ENCODE assay signal across 8 cellular contexts in genomic region chr9:125240649-125240999, GRCh38. TPM values are rescaled to one million over a fixed set of nuclear protein-coding genes. Genes with fewer than 3 reads are reported as not detected.
A peak's percentile ranks its signal among the peaks of the same experiment; 100 is the strongest.
DNase-seq lines count a peak whose midpoint lies in the region; ATAC-seq, FAIRE-seq and TF ChIP-seq lines count a peak whose summit lies in the region.

No MANE protein-coding gene starts in this region.

- peak overlapping the region; percentile 87 for H3K4me3 ChIP-seq in CD4-positive, CD25-positive, alpha-beta regulatory T cell (ENCODE audit: low read depth, low read length)
- H3K4me3 ChIP-seq in iPS DF 6.9 (ENCODE audit: low read length) (peak overlapping the region; percentile 95), small intestine (ENCODE audit: low read depth in 1 of 2, low read length in 2 of 2) (peak overlapping the region; percentile 70 to 97)

- TF ChIP-seq CTCF in GM20000 (IDR thresholded peaks at IDR 0.05; ENCODE audit: extremely low read depth, missing control alignments), result no peak

- peak overlapping the region; percentile 94 for H3K27ac ChIP-seq in CD4-positive, CD25-positive, alpha-beta regulatory T cell (ENCODE audit: insufficient read depth, low read length, poor library complexity, severe bottlenecking)
- no peak overlapping the region for H3K27ac ChIP-seq in iPS DF 6.9 (ENCODE audit: low read length)
- H3K27ac ChIP-seq in small intestine (ENCODE audit: low read depth in 1 of 2, low read length in 1 of 2), result peak overlapping the region; percentile 72 to 97

- H3K27me3 Mint-ChIP-seq in CD4-positive, CD25-positive, alpha-beta regulatory T cell, result peaks cover 6% of the 10 kb centered on the region
- H3K27me3 Mint-ChIP-seq in activated naive CD8-positive, alpha-beta T cell, result no peaks in the 10 kb centered on the region

- no peaks in the 10 kb centered on the region for H3K9me3 ChIP-seq in CD4-positive, CD25-positive, alpha-beta regulatory T cell (ENCODE audit: control insufficient read depth in 2 of 2, low read length in 2 of 2)
- H3K9me3 ChIP-seq in iPS DF 6.9 (ENCODE audit: control insufficient read depth, insufficient read depth, low read length) (no peaks in the 10 kb centered on the region), small intestine (ENCODE audit: control insufficient read depth, low read depth) (no peaks in the 10 kb centered on the region)

- peak overlapping the region; percentile 93 to 99 (median 96) for H3K4me3 Mint-ChIP-seq in CD4-positive, CD25-positive, alpha-beta regulatory T cell
- H3K4me3 Mint-ChIP-seq in activated naive CD8-positive, alpha-beta T cell, result peak overlapping the region; percentile 98

- peak in 1 of 3 donors; percentile 63 for DNase-seq in CD4-positive, CD25-positive, alpha-beta regulatory T cell
- DNase-seq in GM20000 (ENCODE audit: low spot score), result peak; percentile 7
- DNase-seq in M059J (ENCODE audit: low read depth), result peak; percentile 49
- no peak for DNase-seq in iPS DF 6.9 (ENCODE audit: low read depth, low spot score)
- peak; percentile 61 for DNase-seq in small intestine
- no peak for DNase-seq in GM19240 (ENCODE audit: insufficient read length, low spot score)
- no peak for DNase-seq in SHP77 treated with DMSO at 0.1 percent for 48 hours (lab: John Stamatoyannopoulos, UW)

- peaks cover 39% of the 10 kb centered on the region for H3K36me3 ChIP-seq in CD4-positive, CD25-positive, alpha-beta regulatory T cell (ENCODE audit: control insufficient read depth, insufficient read depth, low read length)
- peaks cover 16% of the 10 kb centered on the region; the same call in 1 of the 2 replicates for H3K36me3 ChIP-seq in iPS DF 6.9 (ENCODE audit: control insufficient read depth, insufficient read depth, low read length)
- peaks cover 11 to 18% of the 10 kb centered on the region in 2 donors for H3K36me3 ChIP-seq in small intestine (ENCODE audit: control insufficient read depth in 2 of 2, insufficient read depth in 2 of 2, low read length in 2 of 2)

- H3K9me3 Mint-ChIP-seq in CD4-positive, CD25-positive, alpha-beta regulatory T cell, result no peaks in the 10 kb centered on the region
- no peaks in the 10 kb centered on the region for H3K9me3 Mint-ChIP-seq in activated naive CD8-positive, alpha-beta T cell (ENCODE audit: low read depth)

- peaks cover 42% of the 10 kb centered on the region for H3K36me3 Mint-ChIP-seq in CD4-positive, CD25-positive, alpha-beta regulatory T cell
- peaks cover 29% of the 10 kb centered on the region for H3K36me3 Mint-ChIP-seq in activated naive CD8-positive, alpha-beta T cell

- H3K27me3 ChIP-seq in CD4-positive, CD25-positive, alpha-beta regulatory T cell (ENCODE audit: control insufficient read depth, insufficient read depth, low read length), result no peaks in the 10 kb centered on the region
- H3K27me3 ChIP-seq in iPS DF 6.9 (ENCODE audit: control insufficient read depth, insufficient read depth, low read length) (no peaks in the 10 kb centered on the region), small intestine (ENCODE audit: control insufficient read depth in 2 of 2, insufficient read depth in 2 of 2, low read length in 2 of 2) (no peaks in the 10 kb centered on the region)

- H3K4me1 ChIP-seq in CD4-positive, CD25-positive, alpha-beta regulatory T cell (ENCODE audit: control insufficient read depth, insufficient read depth, low read length, poor library complexity, severe bottlenecking), result peaks cover 52% of the 10 kb centered on the region
- no peaks in the 10 kb centered on the region for H3K4me1 ChIP-seq in iPS DF 6.9 (ENCODE audit: control insufficient read depth, insufficient read depth, low read length)
- H3K4me1 ChIP-seq in small intestine (ENCODE audit: control insufficient read depth in 2 of 2, insufficient read depth in 1 of 2, low read depth in 1 of 2, low read length in 1 of 2), result peaks cover 5 to 8% of the 10 kb centered on the region in 2 donors

- WGBS in iPS DF 6.9 (ENCODE audit: insufficient coverage, insufficient read length), result no CpG with 5 or more reads among the region's 33 CpGs
- WGBS in small intestine, 3 donors, result 0 to 1% (median 1%) methylated on average over 33 of the region's 33 CpGs

- H3K27ac Mint-ChIP-seq in CD4-positive, CD25-positive, alpha-beta regulatory T cell, result peak overlapping the region; percentile 97 to 100 (median 99)
- H3K27ac Mint-ChIP-seq in activated naive CD8-positive, alpha-beta T cell, result peak overlapping the region; percentile 98

- H3K4me1 Mint-ChIP-seq in CD4-positive, CD25-positive, alpha-beta regulatory T cell, result peaks cover 26 to 62% (median 46%) of the 10 kb centered on the region in 4 donors
- peaks cover 51% of the 10 kb centered on the region for H3K4me1 Mint-ChIP-seq in activated naive CD8-positive, alpha-beta T cell (ENCODE audit: low read depth)

- no peak for ATAC-seq in CD4-positive, CD25-positive, alpha-beta regulatory T cell (ENCODE audit: low read depth in 2 of 2)

- FAIRE-seq in small intestine (lab: Jason Lieb, UNC), result no peak

RNA-seq across cellular contexts. Expression of gene HSPA5, which starts 0.5 kb away (rescaled TPM):
- total RNA-seq in CD4-positive, CD25-positive, alpha-beta regulatory T cell, result 167 TPM
- 100 to 1,000 TPM; 132 to 156 (median 147) TPM for polyA plus RNA-seq in CD4-positive, CD25-positive, alpha-beta regulatory T cell
- total RNA-seq in M059J (2014; rRNA removed; shearing (Covaris generic)), result 93.9 and 156 TPM in 2 replicates
- polyA plus RNA-seq in small intestine, result 100 to 1,000 TPM in 1 of 3 donors, 10 to 100 TPM in 2; 35.8 to 209 (median 67.6) TPM

RNA-seq across cellular contexts. Expression of gene GAPVD1, which starts 21.0 kb away (rescaled TPM):
- total RNA-seq in CD4-positive, CD25-positive, alpha-beta regulatory T cell, result 65.4 TPM
- polyA plus RNA-seq in CD4-positive, CD25-positive, alpha-beta regulatory T cell, result 10 to 100 TPM; 34.0 to 40.7 (median 35.4) TPM
- 32.6 and 46.2 TPM in 2 replicates for total RNA-seq in M059J (2014; rRNA removed; shearing (Covaris generic))
- 1 to 10 TPM; 4.6 to 7.7 (median 6.5) TPM for polyA plus RNA-seq in small intestine

RNA-seq across cellular contexts. Expression of gene RABEPK, which starts 40.3 kb away (rescaled TPM):
- total RNA-seq in CD4-positive, CD25-positive, alpha-beta regulatory T cell, result 14.2 TPM
- 10 to 100 TPM; 37.2 to 39.5 (median 38.8) TPM for polyA plus RNA-seq in CD4-positive, CD25-positive, alpha-beta regulatory T cell
- total RNA-seq in M059J (2014; rRNA removed; shearing (Covaris generic)), result 25.1 and 36.6 TPM in 2 replicates
- 10 to 100 TPM; 10.5 to 24.7 (median 13.5) TPM for polyA plus RNA-seq in small intestine

RNA-seq across cellular contexts. Expression of gene PPP6C, which starts 51.0 kb away (rescaled TPM):
- 44.6 TPM for total RNA-seq in CD4-positive, CD25-positive, alpha-beta regulatory T cell
- 10 to 100 TPM; 60.0 to 81.6 (median 67.0) TPM for polyA plus RNA-seq in CD4-positive, CD25-positive, alpha-beta regulatory T cell
- total RNA-seq in M059J (2014; rRNA removed; shearing (Covaris generic)), result 63.9 and 67.0 TPM in 2 replicates
- 10 to 100 TPM; 22.6 to 25.7 (median 22.9) TPM for polyA plus RNA-seq in small intestine

Comparison
In these comparisons a context has a peak if more than half of its experiments do, and no peak if none do; other contexts are left out.
1. DNase-seq: peak in GM20000 (single experiment), M059J (single experiment) and small intestine (single experiment); none in iPS DF 6.9 (single experiment), GM19240 (single experiment) and SHP77 treated with DMSO at 0.1 percent for 48 hours (single experiment).
2. Peak in every context shown above with its lines, with median percentiles within 50 percentile points of each other: H3K4me3 ChIP-seq.